In genomic region chr14:20560961-20561360, GRCh38 we compare ENCODE assay signal across 26 cellular contexts. TPM values are rescaled to one million over a fixed set of nuclear protein-coding genes. Genes with fewer than 3 reads are reported as not detected.
DNase-seq lines count a peak whose midpoint lies in the region; ATAC-seq, FAIRE-seq and TF ChIP-seq lines count a peak whose summit lies in the region.
"Had no signal": no experiment of that assay in that cellular context is flagged by ENCODE, and none has a peak within 500 bp of the region (broad histone marks: within the 10 kb centered on the region; RNA-seq: fewer than 3 reads in every experiment).

Gene RNASE9 (minus strand): TSS chr14:20561047.

- CTCF ChIA-PET in K562 (lab: Yijun Ruan, JAX; ENCODE audit: low intra/inter-chr PET ratio): no interaction called here
- CTCF ChIA-PET in CD4-positive, alpha-beta memory T cell (lab: Charles Lee; ENCODE audit: partially characterized antibody): no interaction called here

- peak within 1 kb of the TSS; percentile 57; the same call in 1 of the 2 replicates for H2AFZ ChIP-seq in K562 (ENCODE audit: low read depth, low read length)
- peak within 1 kb of the TSS; percentile 58 for H2AFZ ChIP-seq in neural progenitor cell (replicated peaks)
- H2AFZ ChIP-seq: GM23248 had no signal

- H3K4me3 ChIP-seq in HUES48 (ENCODE audit: low read depth, low read length): peak within 1 kb of the TSS; percentile 0; the same call in 1 of the 2 replicates
- H3K4me3 ChIP-seq in K562: no peak within 1 kb of the TSS
- H3K4me3 ChIP-seq in neural progenitor cell: no peak within 1 kb of the TSS
- H3K4me3 ChIP-seq in CD4-positive, alpha-beta memory T cell (ENCODE audit: low read length in 2 of 2): no peak within 1 kb of the TSS
- H3K4me3 ChIP-seq: BLaER1 treated with 17β-estradiol and CSF1 and Interleukin-3, amounts not matched to agents 10 nM and 100 nM; GM23248; SK-N-MC had no signal

- POLR2A ChIA-PET in K562 (lab: Yijun Ruan, JAX): no interaction called here
- POLR2A ChIA-PET in CD4-positive, alpha-beta memory T cell (lab: Charles Lee; ENCODE audit: partially characterized antibody): no interaction called here

- no peaks in the 10 kb centered on the region for H3K36me3 Mint-ChIP-seq in neural progenitor cell
- no peaks in the 10 kb centered on the region for H3K36me3 Mint-ChIP-seq in activated naive CD8-positive, alpha-beta T cell treated with anti-CD3 and anti-CD28 coated beads, Interleukin-2, amount 50 U/mL, for 24 hours (ENCODE audit: low read depth)
- no peaks in the 10 kb centered on the region for H3K36me3 Mint-ChIP-seq in CD4-positive, alpha-beta memory T cell
- H3K36me3 Mint-ChIP-seq: CD8-positive, alpha-beta memory T cell had no signal

- in situ Hi-C loops in K562 (cut with MboI): no loop called here

- H3K4me1 ChIP-seq in HUES48 (ENCODE audit: control insufficient read depth, insufficient read depth, low read length) (peaks cover 57% of the 10 kb centered on the region), K562 (replicated peaks in 1 of 2; ENCODE audit: control insufficient read depth in 2 of 2, insufficient read depth in 2 of 2, low read length in 2 of 2) (peaks cover 0 to 24% of the 10 kb centered on the region in 2 experiments; a peak in 3 of 5 replicates), neural progenitor cell (peaks cover 14% of the 10 kb centered on the region)
- no peaks in the 10 kb centered on the region for H3K4me1 ChIP-seq in CD4-positive, alpha-beta memory T cell (ENCODE audit: insufficient read depth, low read length)
- H3K4me1 ChIP-seq: BLaER1 treated with 17β-estradiol and CSF1 and Interleukin-3, amounts not matched to agents 10 nM and 100 nM had no signal

- TF ChIP-seq RAD21 in K562 (CRISPR knock-in tag; conservative IDR thresholded peaks at IDR 0.05 in 1 of 2, IDR thresholded peaks at IDR 0.05 in 1 of 2): no peak

- no peak within 1 kb of the TSS for H3K27ac Mint-ChIP-seq in neural progenitor cell
- H3K27ac Mint-ChIP-seq in activated naive CD8-positive, alpha-beta T cell treated with anti-CD3 and anti-CD28 coated beads, Interleukin-2, amount 50 U/mL, for 24 hours: no peak within 1 kb of the TSS
- no peak within 1 kb of the TSS for H3K27ac Mint-ChIP-seq in CD4-positive, alpha-beta memory T cell
- H3K27ac Mint-ChIP-seq: CD8-positive, alpha-beta memory T cell had no signal

- H3K4me2 ChIP-seq in K562 (ENCODE audit: insufficient read depth, low read length) (no peak within 1 kb of the TSS), neural progenitor cell (no peak within 1 kb of the TSS)
- H3K4me2 ChIP-seq: BLaER1 treated with 17β-estradiol and CSF1 and Interleukin-3, amounts not matched to agents 10 nM and 100 nM had no signal

- no peaks in the 10 kb centered on the region for H3K9me1 ChIP-seq in K562 (ENCODE audit: control insufficient read depth, insufficient read depth, low read length)

- H4K20me1 ChIP-seq in K562 (replicated peaks; ENCODE audit: control insufficient read depth, insufficient read depth, low read length) (no peaks in the 10 kb centered on the region), neural progenitor cell (ENCODE audit: low read depth) (no peaks in the 10 kb centered on the region)
- H4K20me1 ChIP-seq: BLaER1 treated with 17β-estradiol and CSF1 and Interleukin-3, amounts not matched to agents 10 nM and 100 nM had no signal

- no peaks in the 10 kb centered on the region for H3K27me3 Mint-ChIP-seq in neural progenitor cell (ENCODE audit: insufficient read depth, low read depth)
- H3K27me3 Mint-ChIP-seq in activated naive CD8-positive, alpha-beta T cell treated with anti-CD3 and anti-CD28 coated beads, Interleukin-2, amount 50 U/mL, for 24 hours: peaks cover 11% of the 10 kb centered on the region
- peaks cover 4 to 6% of the 10 kb centered on the region in 2 donors for H3K27me3 Mint-ChIP-seq in CD4-positive, alpha-beta memory T cell

- no peaks in the 10 kb centered on the region for H3K4me1 Mint-ChIP-seq in neural progenitor cell
- H3K4me1 Mint-ChIP-seq in activated naive CD8-positive, alpha-beta T cell treated with anti-CD3 and anti-CD28 coated beads, Interleukin-2, amount 50 U/mL, for 24 hours: no peaks in the 10 kb centered on the region
- H3K4me1 Mint-ChIP-seq in CD4-positive, alpha-beta memory T cell: no peaks in the 10 kb centered on the region
- H3K4me1 Mint-ChIP-seq: CD8-positive, alpha-beta memory T cell had no signal

- WGBS in K562 (ENCODE audit: insufficient coverage, low coverage, missing lambda C conversion rate): 83% methylated on average over 3 of the region's 3 CpGs

- DNase-seq in LHCN-M2 (ENCODE audit: low read depth): peak; percentile 14
- peak in 3 of 4 experiments; percentile 22 to 54 (median 52) for DNase-seq in K562 (ENCODE audit: extremely low read depth in 1 of 4, low spot score in 3 of 4)
- no peak for DNase-seq in neural progenitor cell (ENCODE audit: low spot score)
- no peak for DNase-seq in activated naive CD8-positive, alpha-beta T cell treated with anti-CD3 and anti-CD28 coated beads, Interleukin-2, amount 50 U/mL, for 24 hours
- no peak for DNase-seq in T-helper 2 cell
- no peak for DNase-seq in CD4-positive, alpha-beta memory T cell
- DNase-seq: CD8-positive, alpha-beta memory T cell; DMS53; EL; GM23248; KBM-7; NCI-H1436; NCI-H2029; NCI-H446 treated with DMSO at 0.1 percent for 48 hours; NCI-H69; NK-92 treated with Interleukin-12 subunit alpha and Interleukin-12 subunit beta, amount 100 ng/mL, for 24 hours; Right ventricle myocardium superior had no signal

- intact Hi-C loops in K562 (cut with micrococcal nuclease): no loop called here
- intact Hi-C loops in CD4-positive, alpha-beta memory T cell (cut with micrococcal nuclease): no loop called here

- TF ChIP-seq CTCF in K562 (IDR thresholded peaks at IDR 0.05 in 2 of 3, conservative IDR thresholded peaks at IDR 0.05 in 1 of 3; ENCODE audit: insufficient read depth in 2 of 3, low read depth in 1 of 3, low read length in 3 of 3): no peak
- no peak for TF ChIP-seq CTCF in neural progenitor cell (IDR thresholded peaks at IDR 0.05)

- FAIRE-seq in K562 (lab: Jason Lieb, UNC): no peak
- FAIRE-seq: GM12891, GM19239, RCC 7860 had no signal

- H3K9me3 ChIP-seq in HUES48 (ENCODE audit: control insufficient read depth, insufficient read depth, low read length) (no peaks in the 10 kb centered on the region), K562 (replicated peaks; ENCODE audit: control insufficient read depth, insufficient read depth, low read depth, low read length) (no peaks in the 10 kb centered on the region), neural progenitor cell (ENCODE audit: low read depth) (no peaks in the 10 kb centered on the region)
- no peaks in the 10 kb centered on the region for H3K9me3 ChIP-seq in CD4-positive, alpha-beta memory T cell (ENCODE audit: control insufficient read depth in 1 of 2, low read length in 2 of 2)
- H3K9me3 ChIP-seq: BLaER1 treated with 17β-estradiol and CSF1 and Interleukin-3, amounts not matched to agents 10 nM and 100 nM had no signal

- H3K27me3 ChIP-seq in HUES48 (ENCODE audit: control insufficient read depth, insufficient read depth, low read length) (no peaks in the 10 kb centered on the region), K562 (ENCODE audit: control insufficient read depth in 2 of 2, insufficient read depth in 2 of 2, low read length in 2 of 2) (no peaks in the 10 kb centered on the region), neural progenitor cell (no peaks in the 10 kb centered on the region)
- H3K27me3 ChIP-seq in CD4-positive, alpha-beta memory T cell (ENCODE audit: insufficient read depth, low read length): peaks cover 3% of the 10 kb centered on the region
- H3K27me3 ChIP-seq: BLaER1 treated with 17β-estradiol and CSF1 and Interleukin-3, amounts not matched to agents 10 nM and 100 nM had no signal

- no peak within 1 kb of the TSS for H3K9ac ChIP-seq in HUES48 (ENCODE audit: low read depth, low read length)
- H3K9ac ChIP-seq in K562 (ENCODE audit: insufficient read depth in 1 of 2, low read depth in 2 of 2, low read length in 2 of 2): no peak within 1 kb of the TSS
- no peak within 1 kb of the TSS for H3K9ac ChIP-seq in neural progenitor cell
- H3K9ac ChIP-seq: BLaER1 treated with 17β-estradiol and CSF1 and Interleukin-3, amounts not matched to agents 10 nM and 100 nM; GM23248 had no signal

- H3K36me3 ChIP-seq in HUES48 (ENCODE audit: control insufficient read depth, insufficient read depth, low read length) (no peaks in the 10 kb centered on the region), K562 (ENCODE audit: control insufficient read depth, insufficient read depth, low read length) (no peaks in the 10 kb centered on the region), neural progenitor cell (no peaks in the 10 kb centered on the region)
- H3K36me3 ChIP-seq in CD4-positive, alpha-beta memory T cell (ENCODE audit: insufficient read depth, low read length): no peaks in the 10 kb centered on the region
- H3K36me3 ChIP-seq: BLaER1 treated with 17β-estradiol and CSF1 and Interleukin-3, amounts not matched to agents 10 nM and 100 nM had no signal

- ATAC-seq in K562: no peak
- ATAC-seq in activated naive CD8-positive, alpha-beta T cell treated with anti-CD3 and anti-CD28 coated beads, Interleukin-2, amount 50 U/mL, for 24 hours: no peak

- peak within 1 kb of the TSS; percentile 92 for H3K27ac ChIP-seq in HUES48 (ENCODE audit: low read depth, low read length)
- no peak within 1 kb of the TSS for H3K27ac ChIP-seq in K562 (ENCODE audit: extremely low read depth, low read depth, low read length)
- H3K27ac ChIP-seq in neural progenitor cell: no peak within 1 kb of the TSS
- no peak within 1 kb of the TSS for H3K27ac ChIP-seq in CD4-positive, alpha-beta memory T cell (ENCODE audit: low read depth, low read length)
- H3K27ac ChIP-seq: BLaER1 treated with 17β-estradiol and CSF1 and Interleukin-3, amounts not matched to agents 10 nM and 100 nM; GM23248; HL-60; SK-N-MC had no signal

- TF ChIP-seq POLR2A in K562 (conservative IDR thresholded peaks at IDR 0.05): no peak

- no peaks in the 10 kb centered on the region for H3K79me2 ChIP-seq in K562 (ENCODE audit: control insufficient read depth, insufficient read depth, low read length)
- no peaks in the 10 kb centered on the region for H3K79me2 ChIP-seq in neural progenitor cell (ENCODE audit: low read depth)

- no TSS peak for BruUV-seq in K562 (replicated peaks; lab: Mats Ljungman, UMichigan)

- no peaks in the 10 kb centered on the region for H3K9me3 Mint-ChIP-seq in neural progenitor cell
- no peaks in the 10 kb centered on the region for H3K9me3 Mint-ChIP-seq in activated naive CD8-positive, alpha-beta T cell treated with anti-CD3 and anti-CD28 coated beads, Interleukin-2, amount 50 U/mL, for 24 hours
- no peaks in the 10 kb centered on the region for H3K9me3 Mint-ChIP-seq in CD4-positive, alpha-beta memory T cell

- H3K4me3 Mint-ChIP-seq in neural progenitor cell: no peak within 1 kb of the TSS
- H3K4me3 Mint-ChIP-seq in activated naive CD8-positive, alpha-beta T cell treated with anti-CD3 and anti-CD28 coated beads, Interleukin-2, amount 50 U/mL, for 24 hours: no peak within 1 kb of the TSS
- H3K4me3 Mint-ChIP-seq in CD4-positive, alpha-beta memory T cell: no peak within 1 kb of the TSS
- H3K4me3 Mint-ChIP-seq: CD8-positive, alpha-beta memory T cell had no signal

- no peak for TF ChIP-seq EP300 in K562 (IDR thresholded peaks at IDR 0.05; ENCODE audit: low read length)

- peaks cover 10% of the 10 kb centered on the region for H3F3A ChIP-seq in neural progenitor cell (ENCODE audit: low read depth)

RNA-seq across cellular contexts. Expression of gene RNASE9, which starts in this region (rescaled TPM):
- total RNA-seq in LHCN-M2 (2014; rRNA removed) (not detected in 2 replicates), K562 (2014; rRNA removed) (not detected in 2 replicates), K562 (2014; rRNA removed; fragmentation: Illumina TruSeq; extraction: Trizol) (not detected in 2 replicates), K562 (2015; rRNA removed; fragmentation: Illumina TruSeq; extraction: Trizol) (not detected in 2 replicates), K562 (2021) (not detected in 2 replicates), neural progenitor cell (ENCODE audit: low replicate concordance) (not detected in 2 replicates)
- polyA plus RNA-seq in LHCN-M2 (2012): not detected
- total RNA-seq in K562 (2011; cell fraction: chromatin; rRNA removed; ENCODE audit: low replicate concordance): not detected in 2 replicates
- total RNA-seq in K562 (2011; cell fraction: nucleolus; rRNA removed): not detected in 2 replicates
- total RNA-seq in K562 (2011; cell fraction: nucleoplasm; rRNA removed): not detected in 2 replicates
- polyA plus RNA-seq in K562 (2011; rRNA removed) (not detected in 2 replicates), K562 (2014; fragmentation: Illumina TruSeq; extraction: Trizol) (not detected in 2 replicates), K562 (2014; fragmentation: Nextera tagmentation; extraction: Ambion mirVana) (not detected), K562 (2014; rRNA removed) (not detected in 2 replicates)
- polyA plus RNA-seq in K562 (2011; cell fraction: cytosol; rRNA removed): not detected in 2 replicates
- not detected in 2 replicates for polyA plus RNA-seq in K562 (2011; cell fraction: nucleus; rRNA removed)
- polyA plus RNA-seq in K562 (2012): not detected in 2 replicates
- polyA minus RNA-seq in K562 (2011; rRNA and poly(A)+ RNA removed): not detected in 2 replicates
- not detected in 2 replicates for polyA minus RNA-seq in K562 (2011; cell fraction: cytosol; rRNA and poly(A)+ RNA removed)
- not detected in 2 replicates for polyA minus RNA-seq in K562 (2011; cell fraction: nucleus; rRNA and poly(A)+ RNA removed)
- not detected for total RNA-seq in CD4-positive, alpha-beta memory T cell
- polyA plus RNA-seq in CD4-positive, alpha-beta memory T cell: not detected
- total RNA-seq: CD8-positive, alpha-beta memory T cell; GM23248; HT1080; M059J; Right ventricle myocardium superior had no signal
- polyA plus RNA-seq: CD8-positive, alpha-beta memory T cell; GM23248 had no signal

Comparison
In these comparisons a context has a peak if more than half of its experiments do, and no peak if none do; other contexts are left out.
1. Peak in DNase-seq in LHCN-M2; RNA of the gene not detected or under 1 TPM.
2. Peak in DNase-seq in K562; RNA of the gene not detected or under 1 TPM.